Comparison of ENCODE assay signal across 15 cellular contexts in genomic region chr2:37665622-37666362, GRCh38. TPM values are rescaled to one million over a fixed set of nuclear protein-coding genes. Genes with fewer than 3 reads are reported as not detected.
DNase-seq lines count a peak whose midpoint lies in the region; ATAC-seq and TF ChIP-seq lines count a peak whose summit lies in the region.
"Had no signal": no experiment of that assay in that cellular context is flagged by ENCODE, and none has a peak within 500 bp of the region (broad histone marks: within the 10 kb centered on the region; RNA-seq: fewer than 3 reads in every experiment).

No MANE protein-coding gene starts in this region.

- H3K27me3 ChIP-seq in BJ (ENCODE audit: control insufficient read depth, insufficient read depth, low read length) = no peaks in the 10 kb centered on the region

- peak overlapping the region; percentile 0 to 15 for H3K27ac ChIP-seq in coronary artery

- ATAC-seq in GM19452 (IDR thresholded peaks at IDR 0.05; ENCODE audit: unreplicated experiment) = no peak

- no peaks in the 10 kb centered on the region for H3K27me3 Mint-ChIP-seq in osteocyte (ENCODE audit: unreplicated experiment)
- H3K27me3 Mint-ChIP-seq: activated naive CD4-positive, alpha-beta T cell treated with anti-CD3 and anti-CD28 coated beads, Interleukin-2, amount 10 ng/mL, durations not matched to agents 7 days and 5 days; naive B cell had no signal

- H3K36me3 ChIP-seq in BJ (ENCODE audit: control insufficient read depth, insufficient read depth, low read length) = peaks cover 8% of the 10 kb centered on the region

- POLR2A ChIA-PET in BJ (lab: Charles Lee) = interaction anchor here (0.6 to 2.4 kb wide), 2 partner anchors 9 to 46 kb away, joined by 3 to 6 read pairs; no protein-coding TSS in a partner anchor

- CTCF ChIA-PET in BJ (lab: Yijun Ruan, JAX) = interaction anchor here (0.6 to 1.6 kb wide), 7 partner anchors 9 to 270 kb away, joined by 3 to 9 read pairs (median 3); no protein-coding TSS in a partner anchor

- no peak overlapping the region for H3K4me3 Mint-ChIP-seq in osteocyte (ENCODE audit: unreplicated experiment)
- H3K4me3 Mint-ChIP-seq: activated naive CD4-positive, alpha-beta T cell treated with anti-CD3 and anti-CD28 coated beads, Interleukin-2, amount 10 ng/mL, durations not matched to agents 7 days and 5 days had no signal

- H3K9me3 Mint-ChIP-seq in osteocyte (ENCODE audit: unreplicated experiment) = no peaks in the 10 kb centered on the region
- H3K9me3 Mint-ChIP-seq: activated naive CD4-positive, alpha-beta T cell treated with anti-CD3 and anti-CD28 coated beads, Interleukin-2, amount 10 ng/mL, durations not matched to agents 7 days and 5 days; naive B cell had no signal

- H3K4me3 ChIP-seq in BJ (ENCODE audit: low read depth, low read length) (peak overlapping the region; percentile 15), coronary artery (peak overlapping the region; percentile 11)

- peaks cover 8% of the 10 kb centered on the region for H3K36me3 Mint-ChIP-seq in osteocyte (ENCODE audit: unreplicated experiment)

- TF ChIP-seq CTCF in BJ (IDR thresholded peaks at IDR 0.05; ENCODE audit: insufficient read depth, low read depth, low read length) (no peak), coronary artery (IDR thresholded peaks at IDR 0.05) (no peak), osteocyte (IDR thresholded peaks at IDR 0.05) (no peak)

- H3K27ac Mint-ChIP-seq in osteocyte (ENCODE audit: unreplicated experiment) = peak overlapping the region; percentile 60
- H3K27ac Mint-ChIP-seq: activated naive CD4-positive, alpha-beta T cell treated with anti-CD3 and anti-CD28 coated beads, Interleukin-2, amount 10 ng/mL, durations not matched to agents 7 days and 5 days had no signal

- DNase-seq in BJ (ENCODE audit: low read depth) (no peak), LHCN-M2 (ENCODE audit: low read depth) (peak; percentile 89), coronary artery (ENCODE audit: low spot score) (no peak), osteocyte (ENCODE audit: extremely low spot score, unreplicated experiment) (no peak), anterior cingulate cortex (lab: John Stamatoyannopoulos, UW) (no peak)
- no peak for DNase-seq in effector CD4-positive, alpha-beta T cell
- no peak for DNase-seq in activated effector memory CD4-positive, alpha-beta T cell treated with anti-CD3 and anti-CD28 coated beads, Interleukin-2, amount 50 U/mL, for 16 hours
- DNase-seq: activated CD4-positive, alpha-beta T cell treated with anti-CD3 and anti-CD28 coated beads for 1 hour; activated naive CD4-positive, alpha-beta T cell treated with anti-CD3 and anti-CD28 coated beads, Interleukin-2, amount 10 ng/mL, durations not matched to agents 7 days and 5 days; effector memory CD4-positive, alpha-beta T cell; naive B cell; NCI-H526; SIG-M5; stimulated activated CD4-positive, alpha-beta T cell treated with anti-CD3 and anti-CD28 coated beads, Interleukin-2, amount 100 ng/mL, for 24 hours had no signal

- H3K4me1 Mint-ChIP-seq in osteocyte (ENCODE audit: unreplicated experiment) = peaks cover 63% of the 10 kb centered on the region

RNA-seq across cellular contexts. Expression of gene CDC42EP3, which starts 5.7 kb away (rescaled TPM):
- polyA plus RNA-seq in BJ (2011; rRNA removed) = 191 and 197 TPM in 2 replicates
- polyA minus RNA-seq in BJ (2011; rRNA and poly(A)+ RNA removed) = 125 and 201 TPM in 2 replicates
- 230 and 308 TPM in 2 replicates for total RNA-seq in LHCN-M2 (2014; rRNA removed)
- 222 TPM for polyA plus RNA-seq in LHCN-M2 (2012)
- total RNA-seq in osteocyte = 40.9 and 46.2 TPM in 2 replicates
